ENCODE assay signal across 8 cellular contexts in the genomic region with DNA sequence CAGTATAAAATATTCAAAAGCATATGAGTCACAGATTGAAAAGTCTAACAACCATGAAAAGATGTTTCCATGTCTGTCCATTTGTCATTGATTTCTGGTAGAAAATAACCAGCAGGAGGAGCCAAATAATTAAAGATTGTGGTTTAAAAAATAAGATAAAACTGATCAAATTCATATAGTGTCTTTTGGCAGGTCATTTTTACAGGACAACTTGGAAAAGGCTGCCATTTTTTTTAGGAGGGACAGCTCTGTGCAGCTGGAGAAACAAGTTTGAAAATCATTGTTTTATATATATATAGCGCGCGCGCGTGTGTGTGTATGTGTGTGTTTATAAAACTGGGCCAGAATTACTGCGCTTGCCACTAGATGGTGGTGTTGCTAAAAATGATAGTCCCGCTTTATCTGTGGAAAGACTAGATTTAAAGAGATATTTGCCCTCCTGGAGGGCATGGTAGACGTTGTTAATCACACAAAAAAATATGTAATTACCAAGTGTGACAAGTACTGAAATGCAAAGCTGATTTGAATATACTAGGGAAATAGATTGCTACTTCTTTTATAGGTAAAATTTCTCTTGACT. TPM values are rescaled to one million over a fixed set of nuclear protein-coding genes. Genes with fewer than 3 reads are reported as not detected.
DNase-seq lines count a peak whose midpoint lies in the region; ATAC-seq and TF ChIP-seq lines count a peak whose summit lies in the region.

No MANE protein-coding gene starts in this region.

- POLR2A ChIA-PET in GM10248 (lab: Yijun Ruan, JAX) = interaction anchor here (0.7 kb wide), 1 partner anchor 186 kb away, joined by 4 read pairs; no protein-coding TSS in a partner anchor
- POLR2A ChIA-PET in activated CD4-positive, alpha-beta T cell treated with anti-CD3 and anti-CD28 coated beads for 36 hours (lab: Charles Lee) = interaction anchor here (0.6 to 1.0 kb wide), 2 partner anchors 14 to 59 kb away, joined by 3 read pairs; partner anchors contain the start of genes ANP32B and HEMGN

- H3K27me3 Mint-ChIP-seq in activated CD4-positive, alpha-beta T cell treated with anti-CD3 and anti-CD28 coated beads for 36 hours = no peaks in the 10 kb centered on the region
- no peaks in the 10 kb centered on the region for H3K27me3 Mint-ChIP-seq in dendritic cell treated with granulocyte-macrophage colony-stimulating factor and Interleukin-4, amounts not matched to agents 40 ng/mL and 50 ng/mL, for 4 days

- peaks cover 6% of the 10 kb centered on the region for H3K36me3 Mint-ChIP-seq in activated CD4-positive, alpha-beta T cell treated with anti-CD3 and anti-CD28 coated beads for 36 hours (ENCODE audit: low read depth)
- H3K36me3 Mint-ChIP-seq in dendritic cell treated with granulocyte-macrophage colony-stimulating factor and Interleukin-4, amounts not matched to agents 40 ng/mL and 50 ng/mL, for 4 days (ENCODE audit: low read depth) = peaks cover 16% of the 10 kb centered on the region

- H3K4me3 Mint-ChIP-seq in activated CD4-positive, alpha-beta T cell treated with anti-CD3 and anti-CD28 coated beads for 36 hours = peak overlapping the region; percentile 82
- H3K4me3 Mint-ChIP-seq in dendritic cell treated with granulocyte-macrophage colony-stimulating factor and Interleukin-4, amounts not matched to agents 40 ng/mL and 50 ng/mL, for 4 days = peak overlapping the region; percentile 48

- CTCF ChIA-PET in GM10248 (lab: Yijun Ruan, JAX) = interaction anchor here (0.7 to 6.8 kb wide), 40 partner anchors 8 to 851 kb away, joined by 3 to 69 read pairs (median 5); partner anchors contain the start of genes ANP32B, HEMGN, NANS and TBC1D2
- CTCF ChIA-PET in activated CD4-positive, alpha-beta T cell treated with anti-CD3 and anti-CD28 coated beads for 36 hours (lab: Charles Lee) = interaction anchor here (0.7 to 9.4 kb wide), 40 partner anchors 8 to 336 kb away, joined by 3 to 74 read pairs (median 5); partner anchors contain the start of genes ANP32B, HEMGN, NANS and NCBP1

- no peak overlapping the region for H3K4me3 ChIP-seq in lung

- H3K27me3 ChIP-seq in lung (ENCODE audit: control insufficient read depth, insufficient read depth) = no peaks in the 10 kb centered on the region

- H3K4me1 Mint-ChIP-seq in activated CD4-positive, alpha-beta T cell treated with anti-CD3 and anti-CD28 coated beads for 36 hours = peaks cover 32% of the 10 kb centered on the region
- peaks cover 43% of the 10 kb centered on the region for H3K4me1 Mint-ChIP-seq in dendritic cell treated with granulocyte-macrophage colony-stimulating factor and Interleukin-4, amounts not matched to agents 40 ng/mL and 50 ng/mL, for 4 days (ENCODE audit: low read depth)

- H3K9me3 ChIP-seq in lung (ENCODE audit: control insufficient read depth in 2 of 2, insufficient read depth in 1 of 2, low read length in 1 of 2) = no peaks in the 10 kb centered on the region

- H3K27ac ChIP-seq in lung (ENCODE audit: low read depth in 1 of 2, low read length in 1 of 2) = no peak overlapping the region

- TF ChIP-seq CTCF in GM10248 (IDR thresholded peaks at IDR 0.05; ENCODE audit: control extremely low read depth, extremely low read depth, low read depth, missing control alignments) = peak; percentile 62
- peak; percentile 66 for TF ChIP-seq CTCF in lung (IDR thresholded peaks at IDR 0.05; ENCODE audit: control extremely low read depth, extremely low read depth)

- peak; percentile 29 for ATAC-seq in HG03378 (IDR thresholded peaks at IDR 0.05; ENCODE audit: unreplicated experiment)
- ATAC-seq in activated CD4-positive, alpha-beta T cell treated with anti-CD3 and anti-CD28 coated beads for 36 hours = peak; percentile 33
- peak; percentile 53 for ATAC-seq in lung (ENCODE audit: insufficient read depth, low FRiP score)
- ATAC-seq in GM21786 (IDR thresholded peaks at IDR 0.05; ENCODE audit: unreplicated experiment) = no peak

- H3K4me1 ChIP-seq in lung (ENCODE audit: control insufficient read depth in 2 of 2, insufficient read depth in 2 of 2, low read length in 2 of 2) = peaks cover 0 to 9% of the 10 kb centered on the region in 2 donors

- 0% methylated on average over 8 of the region's 8 CpGs for WGBS in lung, 2 donors

- peak overlapping the region; percentile 99 for H3K27ac Mint-ChIP-seq in activated CD4-positive, alpha-beta T cell treated with anti-CD3 and anti-CD28 coated beads for 36 hours
- H3K27ac Mint-ChIP-seq in dendritic cell treated with granulocyte-macrophage colony-stimulating factor and Interleukin-4, amounts not matched to agents 40 ng/mL and 50 ng/mL, for 4 days = peak overlapping the region; percentile 99

- intact Hi-C loops in activated CD4-positive, alpha-beta T cell treated with anti-CD3 and anti-CD28 coated beads for 36 hours (cut with DNase I, micrococcal nuclease) = loop anchor here (1.0 to 10.0 kb wide), 12 partner anchors 31 to 871 kb away; partner anchors contain the start of genes ANKS6 (in 1 of the 2), ANP32B (in 1 of the 2), CORO2A (in 1 of the 2) and NANS (in 1 of the 2)
- intact Hi-C loops in dendritic cell treated with granulocyte-macrophage colony-stimulating factor and Interleukin-4, amounts not matched to agents 40 ng/mL and 50 ng/mL, for 4 days (cut with micrococcal nuclease) = loop anchor here (2.0 to 5.0 kb wide), 6 partner anchors 59 to 339 kb away; partner anchors contain the start of genes ANP32B, NCBP1, TSTD2 and XPA

- peak; percentile 52 for DNase-seq in GM10248 (ENCODE audit: extremely low spot score)
- DNase-seq in NCI-H510A (lab: John Stamatoyannopoulos, UW) = peak; percentile 34
- DNase-seq in activated CD4-positive, alpha-beta T cell treated with anti-CD3 and anti-CD28 coated beads for 36 hours = peak; percentile 86
- peak; percentile 78 for DNase-seq in lung (ENCODE audit: low spot score)
- peak in 2 of 3 donors; percentile 40 to 51 for DNase-seq in stimulated activated CD4-positive, alpha-beta T cell treated with anti-CD3 and anti-CD28 coated beads, TNF-alpha, amount 100 ng/mL, for 48 hours (ENCODE audit: low read depth in 3 of 3)

- H3K9me3 Mint-ChIP-seq in activated CD4-positive, alpha-beta T cell treated with anti-CD3 and anti-CD28 coated beads for 36 hours (ENCODE audit: low read depth) = no peaks in the 10 kb centered on the region
- no peaks in the 10 kb centered on the region for H3K9me3 Mint-ChIP-seq in dendritic cell treated with granulocyte-macrophage colony-stimulating factor and Interleukin-4, amounts not matched to agents 40 ng/mL and 50 ng/mL, for 4 days

- H3K36me3 ChIP-seq in lung (ENCODE audit: control insufficient read depth in 2 of 2, insufficient read depth in 2 of 2, low read length in 2 of 2) = no peaks in the 10 kb centered on the region

RNA-seq across cellular contexts. Expression of gene TRMO, which starts 1.3 kb away (rescaled TPM):
- 10 to 100 TPM; 13.9 to 20.7 TPM for total RNA-seq in activated CD4-positive, alpha-beta T cell treated with anti-CD3 and anti-CD28 coated beads for 36 hours
- total RNA-seq in lung = 10 to 100 TPM; 17.5 to 27.9 TPM
- 10 to 100 TPM in 1 of 2 donors, 1 to 10 TPM in 1; 7.8 to 13.8 TPM for polyA plus RNA-seq in lung

RNA-seq across cellular contexts. Expression of gene HEMGN, which starts 14.4 kb away (rescaled TPM):
- 1 to 10 TPM; 1.5 to 2.9 TPM for total RNA-seq in activated CD4-positive, alpha-beta T cell treated with anti-CD3 and anti-CD28 coated beads for 36 hours
- 10 to 100 TPM in 1 of 2 donors, under 1 TPM in 1; 0.34 to 21.6 TPM for total RNA-seq in lung
- polyA plus RNA-seq in lung = under 1 TPM; 0.14 to 0.27 TPM

RNA-seq across cellular contexts. Expression of gene ANP32B, which starts 59.5 kb away (rescaled TPM):
- total RNA-seq in activated CD4-positive, alpha-beta T cell treated with anti-CD3 and anti-CD28 coated beads for 36 hours = 100 to 1,000 TPM; 367 to 440 TPM
- total RNA-seq in lung = 100 to 1,000 TPM in 1 of 2 donors, 10 to 100 TPM in 1; 45.4 to 100 TPM
- 100 to 1,000 TPM; 105 to 152 TPM for polyA plus RNA-seq in lung

Comparison
In these comparisons a context has a peak if more than half of its experiments do, and no peak if none do; other contexts are left out.
1. DNase-seq: peak in every context shown above with its lines; median percentile 86 in activated CD4-positive, alpha-beta T cell treated with anti-CD3 and anti-CD28 coated beads for 36 hours; 78 in lung; 52 in GM10248; 46 in stimulated activated CD4-positive, alpha-beta T cell treated with anti-CD3 and anti-CD28 coated beads, TNF-alpha, amount 100 ng/mL, for 48 hours; 34 in NCI-H510A.